ENCODE assay signal across 14 cellular contexts in the genomic region with DNA sequence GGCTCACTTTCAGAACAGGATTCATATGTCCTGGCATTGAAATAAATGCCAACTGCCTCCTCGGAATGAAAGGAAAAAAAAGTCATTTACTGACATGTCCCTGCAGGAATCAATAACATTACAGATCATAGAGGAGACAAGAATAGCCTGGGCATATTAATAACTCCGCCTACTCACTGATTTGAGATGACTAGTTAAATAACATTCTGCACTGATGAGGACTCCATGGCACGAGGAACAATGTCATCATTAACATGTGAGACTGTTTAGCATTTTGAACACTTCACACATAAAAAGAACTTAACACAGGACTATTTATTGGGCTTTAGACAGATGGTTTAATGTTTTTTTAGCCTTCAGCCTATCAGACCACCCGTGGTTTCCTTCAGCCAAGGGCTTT.
DNase-seq lines count a peak whose midpoint lies in the region; ATAC-seq lines count a peak whose summit lies in the region.
"Had no signal": no experiment of that assay in that cellular context is flagged by ENCODE, and none has a peak within 500 bp of the region (broad histone marks: within the 10 kb centered on the region; RNA-seq: fewer than 3 reads in every experiment).

No MANE protein-coding gene starts in this region.

- POLR2A ChIA-PET in naive thymus-derived CD4-positive, alpha-beta T cell (lab: Charles Lee), result no interaction called here

- no peaks in the 10 kb centered on the region for H3K36me3 ChIP-seq in SK-N-MC (ENCODE audit: insufficient read depth, low read length)
- no peaks in the 10 kb centered on the region for H3K36me3 ChIP-seq in naive thymus-derived CD4-positive, alpha-beta T cell (ENCODE audit: control insufficient read depth in 2 of 3, insufficient read depth in 3 of 3, low read length in 3 of 3)
- H3K36me3 ChIP-seq: SJCRH30 had no signal

- H3K27me3 Mint-ChIP-seq in naive thymus-derived CD4-positive, alpha-beta T cell, result peaks cover 7 to 31% (median 26%) of the 10 kb centered on the region in 5 donors

- no peaks in the 10 kb centered on the region for H3K27me3 ChIP-seq in naive thymus-derived CD4-positive, alpha-beta T cell (ENCODE audit: control insufficient read depth in 2 of 2, insufficient read depth in 2 of 2, low read length in 2 of 2)
- H3K27me3 ChIP-seq: SJCRH30 had no signal

- CTCF ChIA-PET in naive thymus-derived CD4-positive, alpha-beta T cell (lab: Charles Lee), result no interaction called here

- ATAC-seq in naive thymus-derived CD4-positive, alpha-beta T cell, result no peak

- 0 out of 2 replicates have a peak overlapping the region, but pooled peaks have one; percentile 70 for H3K4me3 ChIP-seq in SK-N-MC
- no peak overlapping the region for H3K4me3 ChIP-seq in naive thymus-derived CD4-positive, alpha-beta T cell (ENCODE audit: low read length)
- H3K4me3 ChIP-seq: SJCRH30 had no signal

- H3K9ac ChIP-seq in SK-N-MC (ENCODE audit: insufficient read length), result no peak overlapping the region

- H3K9me3 Mint-ChIP-seq in naive thymus-derived CD4-positive, alpha-beta T cell, result peaks cover 0 to 13% (median 2%) of the 10 kb centered on the region in 11 donors

- no peak overlapping the region for H3K4me3 Mint-ChIP-seq in naive thymus-derived CD4-positive, alpha-beta T cell
- H3K4me3 Mint-ChIP-seq: CD4-positive, CD25-positive, alpha-beta regulatory T cell; HFFc6 had no signal

- peaks cover 0 to 10% (median 0%) of the 10 kb centered on the region in 7 donors for H3K4me1 Mint-ChIP-seq in naive thymus-derived CD4-positive, alpha-beta T cell
- H3K4me1 Mint-ChIP-seq: CD4-positive, CD25-positive, alpha-beta regulatory T cell had no signal

- peak overlapping the region; percentile 93 for H3K27ac ChIP-seq in SK-N-MC
- no peak overlapping the region for H3K27ac ChIP-seq in naive thymus-derived CD4-positive, alpha-beta T cell (ENCODE audit: low read depth, low read length)
- H3K27ac ChIP-seq: RWPE1, SJCRH30 had no signal

- peaks cover 0 to 8% (median 0%) of the 10 kb centered on the region in 5 donors for H3K36me3 Mint-ChIP-seq in naive thymus-derived CD4-positive, alpha-beta T cell
- H3K36me3 Mint-ChIP-seq: CD4-positive, CD25-positive, alpha-beta regulatory T cell had no signal

- H3K4me1 ChIP-seq in naive thymus-derived CD4-positive, alpha-beta T cell (ENCODE audit: control insufficient read depth in 2 of 2, insufficient read depth in 2 of 2, low read length in 2 of 2), result no peaks in the 10 kb centered on the region

- no peaks in the 10 kb centered on the region for H3K9me3 ChIP-seq in SK-N-MC (ENCODE audit: low read depth, low read length)
- no peaks in the 10 kb centered on the region for H3K9me3 ChIP-seq in naive thymus-derived CD4-positive, alpha-beta T cell (ENCODE audit: control insufficient read depth in 2 of 3, low read length in 3 of 3)
- H3K9me3 ChIP-seq: SJCRH30 had no signal

- DNase-seq in NCI-H2227 (lab: John Stamatoyannopoulos, UW; ENCODE audit: unreplicated experiment), result peak; percentile 44
- no peak for DNase-seq in NCI-H2227 treated with DMSO at 0.1 percent for 48 hours (lab: John Stamatoyannopoulos, UW)
- DNase-seq in NCI-H1417 (lab: John Stamatoyannopoulos, UW), result peak in 2 of 3 experiments; percentile 76 to 95
- DNase-seq in SK-N-MC (ENCODE audit: low read depth, low spot score), result no peak
- DNase-seq in putamen (ENCODE audit: low spot score), result peak; percentile 22
- no peak for DNase-seq in NCI-H187 (lab: John Stamatoyannopoulos, UW)
- DNase-seq in naive thymus-derived CD4-positive, alpha-beta T cell, result no peak
- no peak for DNase-seq in NCI-H2081 treated with DMSO at 0.1 percent for 48 hours (lab: John Stamatoyannopoulos, UW)
- DNase-seq: CD4-positive, CD25-positive, alpha-beta regulatory T cell; HFFc6; NCI-H187 treated with DMSO at 0.1 percent for 48 hours; NK-92 treated with Interleukin-12 subunit alpha and Interleukin-12 subunit beta, amount 100 ng/mL, for 24 hours had no signal

- intact Hi-C loops in naive thymus-derived CD4-positive, alpha-beta T cell (cut with micrococcal nuclease), result no loop called here

- no peak overlapping the region for H3K27ac Mint-ChIP-seq in naive thymus-derived CD4-positive, alpha-beta T cell
- H3K27ac Mint-ChIP-seq: CD4-positive, CD25-positive, alpha-beta regulatory T cell; HFFc6 had no signal

Comparison
In these comparisons a context has a peak if more than half of its experiments do, and no peak if none do; other contexts are left out.
1. DNase-seq: peak in NCI-H2227 (single experiment), NCI-H1417 (2 of 3) and putamen (single experiment); none in NCI-H2227 treated with DMSO at 0.1 percent for 48 hours (single experiment), SK-N-MC (single experiment), NCI-H187 (0 of 2), naive thymus-derived CD4-positive, alpha-beta T cell (0 of 9) and NCI-H2081 treated with DMSO at 0.1 percent for 48 hours (single experiment).